Comparison of ENCODE assay signal across 9 cellular contexts in genomic region chr17:40448639-40449261, GRCh38. TPM values are rescaled to one million over a fixed set of nuclear protein-coding genes. Genes with fewer than 3 reads are reported as not detected.
DNase-seq lines count a peak whose midpoint lies in the region; ATAC-seq, FAIRE-seq and TF ChIP-seq lines count a peak whose summit lies in the region.
"Had no signal": no experiment of that assay in that cellular context is flagged by ENCODE, and none has a peak within 500 bp of the region (broad histone marks: within the 10 kb centered on the region; RNA-seq: fewer than 3 reads in every experiment).

No MANE protein-coding gene starts in this region.

- H3K4me3 ChIP-seq in kidney (ENCODE audit: low read length in 2 of 2) (peak overlapping the region; percentile 54 to 66), stomach smooth muscle (ENCODE audit: low read length in 2 of 2) (peak overlapping the region; percentile 99 to 100)

- no peaks in the 10 kb centered on the region for H3K27me3 ChIP-seq in stomach smooth muscle (ENCODE audit: control insufficient read depth in 1 of 2, insufficient read depth in 2 of 2, low read length in 2 of 2)

- peak; percentile 8 for FAIRE-seq in kidney (lab: Jason Lieb, UNC)

- no peaks in the 10 kb centered on the region for H3K27me3 Mint-ChIP-seq in activated T-helper 2 cell treated with anti-CD3 and anti-CD28 coated beads, Interferon-gamma antibody, Interleukin-2, Interleukin-4, amounts not matched to agents 10 μg/mL and 5 μg/mL and 100 μg/mL, durations not matched to agents 14 hours and 24 hours and 36 hours (ENCODE audit: low read depth)

- TF ChIP-seq CTCF in kidney (IDR thresholded peaks at IDR 0.05; ENCODE audit: borderline replicate concordance, extremely low read depth, insufficient read depth): no peak

- DNase-seq in HT-29 (ENCODE audit: low spot score) (peak; percentile 88), kidney (no peak), COLO829 (ENCODE audit: low spot score) (no peak)
- DNase-seq in activated T-helper 2 cell treated with anti-CD3 and anti-CD28 coated beads, Interferon-gamma antibody, Interleukin-2, Interleukin-4, amounts not matched to agents 10 μg/mL and 5 μg/mL and 100 μg/mL, durations not matched to agents 14 hours and 24 hours and 36 hours (ENCODE audit: low spot score): no peak
- DNase-seq: natural killer cell, NCI-H2081 had no signal

- intact Hi-C loops in activated T-helper 2 cell treated with anti-CD3 and anti-CD28 coated beads, Interferon-gamma antibody, Interleukin-2, Interleukin-4, amounts not matched to agents 10 μg/mL and 5 μg/mL and 100 μg/mL, durations not matched to agents 14 hours and 24 hours and 36 hours (cut with micrococcal nuclease): loop anchor here (5.0 kb wide), 2 partner anchors 34 to 86 kb away; partner anchors contain the start of gene GJD3
- intact Hi-C loops in kidney (cut with DNase I): loop anchor here (10.0 kb wide), 1 partner anchor 86 kb away; no protein-coding TSS in a partner anchor

- peaks cover 8 to 28% of the 10 kb centered on the region in 2 donors for H3K36me3 ChIP-seq in kidney (ENCODE audit: control insufficient read depth in 1 of 2, insufficient read depth in 2 of 2, low read length in 2 of 2)
- H3K36me3 ChIP-seq in stomach smooth muscle (ENCODE audit: control insufficient read depth in 2 of 2, insufficient read depth in 2 of 2, low read length in 2 of 2): peaks cover 14 to 21% of the 10 kb centered on the region in 2 donors

- peak overlapping the region; percentile 33 to 74 for H3K9ac ChIP-seq in kidney (ENCODE audit: low read length in 2 of 2)
- H3K9ac ChIP-seq in stomach smooth muscle (ENCODE audit: low read length in 2 of 2): peak overlapping the region; percentile 17 to 78

- H3K4me1 Mint-ChIP-seq in activated T-helper 2 cell treated with anti-CD3 and anti-CD28 coated beads, Interferon-gamma antibody, Interleukin-2, Interleukin-4, amounts not matched to agents 10 μg/mL and 5 μg/mL and 100 μg/mL, durations not matched to agents 14 hours and 24 hours and 36 hours (ENCODE audit: low read depth): peaks cover 52% of the 10 kb centered on the region

- H3K4me1 ChIP-seq in kidney (ENCODE audit: control insufficient read depth in 1 of 2, insufficient read depth in 1 of 2, low read depth in 1 of 2, low read length in 2 of 2) (peaks cover 34 to 57% of the 10 kb centered on the region in 2 donors), stomach smooth muscle (ENCODE audit: control insufficient read depth, insufficient read depth, low read length) (peaks cover 84% of the 10 kb centered on the region)

- no peaks in the 10 kb centered on the region for H3K9me3 ChIP-seq in kidney (ENCODE audit: control insufficient read depth in 1 of 2, low read length in 2 of 2)
- H3K9me3 ChIP-seq in stomach smooth muscle (ENCODE audit: control insufficient read depth in 2 of 2, low read length in 2 of 2): no peaks in the 10 kb centered on the region

- H3K9me3 Mint-ChIP-seq in activated T-helper 2 cell treated with anti-CD3 and anti-CD28 coated beads, Interferon-gamma antibody, Interleukin-2, Interleukin-4, amounts not matched to agents 10 μg/mL and 5 μg/mL and 100 μg/mL, durations not matched to agents 14 hours and 24 hours and 36 hours: no peaks in the 10 kb centered on the region
- H3K9me3 Mint-ChIP-seq: natural killer cell had no signal

- peak overlapping the region; percentile 91 to 93 for H3K27ac ChIP-seq in kidney (ENCODE audit: low read depth in 2 of 2, low read length in 2 of 2)
- peak overlapping the region; percentile 94 for H3K27ac ChIP-seq in stomach smooth muscle (ENCODE audit: low read length)

- peak overlapping the region; percentile 7 for H3K27ac Mint-ChIP-seq in activated T-helper 2 cell treated with anti-CD3 and anti-CD28 coated beads, Interferon-gamma antibody, Interleukin-2, Interleukin-4, amounts not matched to agents 10 μg/mL and 5 μg/mL and 100 μg/mL, durations not matched to agents 14 hours and 24 hours and 36 hours
- H3K27ac Mint-ChIP-seq: natural killer cell had no signal

- peaks cover 29% of the 10 kb centered on the region for H3K36me3 Mint-ChIP-seq in activated T-helper 2 cell treated with anti-CD3 and anti-CD28 coated beads, Interferon-gamma antibody, Interleukin-2, Interleukin-4, amounts not matched to agents 10 μg/mL and 5 μg/mL and 100 μg/mL, durations not matched to agents 14 hours and 24 hours and 36 hours (ENCODE audit: low read depth)
- H3K36me3 Mint-ChIP-seq: natural killer cell had no signal

- H3K4me3 Mint-ChIP-seq in activated T-helper 2 cell treated with anti-CD3 and anti-CD28 coated beads, Interferon-gamma antibody, Interleukin-2, Interleukin-4, amounts not matched to agents 10 μg/mL and 5 μg/mL and 100 μg/mL, durations not matched to agents 14 hours and 24 hours and 36 hours (ENCODE audit: low read depth): no peak overlapping the region
- H3K4me3 Mint-ChIP-seq: natural killer cell had no signal

- ATAC-seq in GM19351 (IDR thresholded peaks at IDR 0.05; ENCODE audit: unreplicated experiment): no peak
- no peak for ATAC-seq in GM21825 (IDR thresholded peaks at IDR 0.05; ENCODE audit: unreplicated experiment)
- ATAC-seq: natural killer cell had no signal

RNA-seq across cellular contexts. Expression of gene IGFBP4, which starts 5.5 kb away (rescaled TPM):
- total RNA-seq in HT-29 (2014; rRNA removed; shearing (Covaris generic)): 62.5 and 69.6 TPM in 2 replicates
- 54.6 and 59.3 TPM in 2 replicates for total RNA-seq in activated T-helper 2 cell treated with anti-CD3 and anti-CD28 coated beads, Interferon-gamma antibody, Interleukin-2, Interleukin-4, amounts not matched to agents 10 μg/mL and 5 μg/mL and 100 μg/mL, durations not matched to agents 14 hours and 24 hours and 36 hours
- total RNA-seq in kidney: 743 TPM
- polyA plus RNA-seq in kidney (ENCODE audit: insufficient read depth, low read depth, low replicate concordance): 545 TPM

RNA-seq across cellular contexts. Expression of gene TOP2A, which starts 31.1 kb away (rescaled TPM):
- 65.3 and 74.9 TPM in 2 replicates for total RNA-seq in HT-29 (2014; rRNA removed; shearing (Covaris generic))
- 193 and 199 TPM in 2 replicates for total RNA-seq in activated T-helper 2 cell treated with anti-CD3 and anti-CD28 coated beads, Interferon-gamma antibody, Interleukin-2, Interleukin-4, amounts not matched to agents 10 μg/mL and 5 μg/mL and 100 μg/mL, durations not matched to agents 14 hours and 24 hours and 36 hours
- 2.7 TPM for total RNA-seq in kidney
- 0.82 TPM for polyA plus RNA-seq in kidney (ENCODE audit: insufficient read depth, low read depth, low replicate concordance)

RNA-seq across cellular contexts. Expression of gene TNS4, which starts 52.7 kb away (rescaled TPM):
- 148 and 187 TPM in 2 replicates for total RNA-seq in HT-29 (2014; rRNA removed; shearing (Covaris generic))
- 8.7 and 9.0 TPM in 2 replicates for total RNA-seq in activated T-helper 2 cell treated with anti-CD3 and anti-CD28 coated beads, Interferon-gamma antibody, Interleukin-2, Interleukin-4, amounts not matched to agents 10 μg/mL and 5 μg/mL and 100 μg/mL, durations not matched to agents 14 hours and 24 hours and 36 hours
- total RNA-seq in kidney: 0.31 TPM
- polyA plus RNA-seq in kidney (ENCODE audit: insufficient read depth, low read depth, low replicate concordance): 2.2 TPM

Comparison
In these comparisons a context has a peak if more than half of its experiments do, and no peak if none do; other contexts are left out.
1. RNA of gene IGFBP4, which starts 5.5 kb away (total RNA-seq): 743 TPM in kidney (single experiment); 62.5 to 69.6 TPM in HT-29 and 54.6 to 59.3 TPM in activated T-helper 2 cell treated with anti-CD3 and anti-CD28 coated beads, Interferon-gamma antibody, Interleukin-2, Interleukin-4, amounts not matched to agents 10 μg/mL and 5 μg/mL and 100 μg/mL, durations not matched to agents 14 hours and 24 hours and 36 hours; every median in the first group is over 10 times any median in the second.
2. RNA of gene TOP2A, which starts 31.1 kb away (total RNA-seq): 193 to 199 TPM in activated T-helper 2 cell treated with anti-CD3 and anti-CD28 coated beads, Interferon-gamma antibody, Interleukin-2, Interleukin-4, amounts not matched to agents 10 μg/mL and 5 μg/mL and 100 μg/mL, durations not matched to agents 14 hours and 24 hours and 36 hours and 65.3 to 74.9 TPM in HT-29; 2.7 TPM in kidney (single experiment); every median in the first group is over 10 times any median in the second.
3. RNA of gene TNS4, which starts 52.7 kb away (total RNA-seq): 148 to 187 TPM in HT-29; 8.7 to 9.0 TPM in activated T-helper 2 cell treated with anti-CD3 and anti-CD28 coated beads, Interferon-gamma antibody, Interleukin-2, Interleukin-4, amounts not matched to agents 10 μg/mL and 5 μg/mL and 100 μg/mL, durations not matched to agents 14 hours and 24 hours and 36 hours and 0.31 TPM in kidney (single experiment); every median in the first group is over 10 times any median in the second.